Comparison of ENCODE assay signal across 20 cellular contexts in the genomic region with DNA sequence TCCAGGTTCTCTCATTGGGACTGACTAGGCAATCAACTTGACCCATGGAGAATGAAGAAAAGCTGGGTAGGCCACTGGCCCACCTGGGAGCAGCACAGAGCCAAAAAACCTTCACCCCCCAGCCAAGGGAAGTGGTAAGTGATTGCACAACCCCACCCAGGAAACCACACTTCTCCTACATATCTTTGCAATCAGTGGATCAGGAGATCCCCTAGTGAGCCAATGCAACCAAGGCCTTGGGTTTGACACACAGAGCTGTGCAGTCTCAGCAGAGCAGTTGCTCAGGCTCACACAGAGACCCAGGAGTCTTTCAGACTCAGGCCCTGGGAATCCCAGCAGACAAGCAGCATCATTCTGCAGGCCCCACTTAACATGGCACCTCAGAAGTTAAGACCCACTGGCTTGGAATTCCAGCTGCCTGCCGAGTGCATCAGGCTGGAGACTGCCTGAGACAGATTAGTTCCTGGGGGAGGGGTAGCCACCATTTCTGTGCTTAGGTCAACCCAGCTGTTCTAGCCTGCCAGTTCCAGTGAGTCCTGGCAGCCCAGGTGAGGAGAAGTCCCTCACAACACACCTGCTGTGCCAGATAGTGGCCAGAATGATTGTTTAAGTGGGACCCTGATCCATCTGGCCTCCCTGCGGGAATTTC.
A peak's percentile ranks its signal among the peaks of the same experiment; 100 is the strongest.
DNase-seq lines count a peak whose midpoint lies in the region; ATAC-seq lines count a peak whose summit lies in the region.
"Had no signal": no experiment of that assay in that cellular context is flagged by ENCODE, and none has a peak within 500 bp of the region (broad histone marks: within the 10 kb centered on the region; RNA-seq: fewer than 3 reads in every experiment).

No MANE protein-coding gene starts in this region.

- H3K27me3 ChIP-seq in neuronal stem cell (ENCODE audit: control insufficient read depth in 3 of 3, insufficient read depth in 3 of 3, low read depth in 1 of 3, low read length in 3 of 3) (no peaks in the 10 kb centered on the region), right cardiac atrium (ENCODE audit: control insufficient read depth, insufficient read depth) (no peaks in the 10 kb centered on the region)
- H3K27me3 ChIP-seq: adrenal gland, MG63, sigmoid colon had no signal

- H3K27ac ChIP-seq in neuronal stem cell (replicated peaks; ENCODE audit: low read length) (no peak overlapping the region), right cardiac atrium (ENCODE audit: low read length) (no peak overlapping the region)
- H3K27ac ChIP-seq: adrenal gland, sigmoid colon had no signal

- H3K36me3 ChIP-seq in neuronal stem cell (replicated peaks in 1 of 2; ENCODE audit: control insufficient read depth in 2 of 2, insufficient read depth in 2 of 2, low read length in 2 of 2) = no peaks in the 10 kb centered on the region
- H3K36me3 ChIP-seq: adrenal gland, HAP-1 had no signal

- no peak for DNase-seq in activated naive CD8-positive, alpha-beta T cell treated with anti-CD3 and anti-CD28 coated beads, Interleukin-2, amount 10 ng/mL, durations not matched to agents 7 days and 5 days
- DNase-seq in activated naive CD8-positive, alpha-beta T cell treated with anti-CD3 and anti-CD28 coated beads for 36 hours = no peak
- DNase-seq in HT1080 (ENCODE audit: low read depth) = peak; percentile 35
- DNase-seq in activated CD4-positive, alpha-beta memory T cell treated with anti-CD3 and anti-CD28 coated beads, Interleukin-2, amount 10 ng/mL, durations not matched to agents 7 days and 5 days = peak; percentile 48
- DNase-seq in kidney tubule cell (ENCODE audit: low spot score) = peak; percentile 25
- no peak for DNase-seq in neuronal stem cell (ENCODE audit: low spot score)
- no peak for DNase-seq in right cardiac atrium
- no peak for DNase-seq in SHP77 treated with DMSO at 0.1 percent for 48 hours (lab: John Stamatoyannopoulos, UW)
- DNase-seq: activated B cell treated with CpG ODN at 0.5 μM for 24 hours; activated T-cell treated with anti-CD3 and anti-CD28 coated beads for 4 hours; adrenal gland; COR-L47; left cardiac atrium; MG63; nucleus accumbens; sigmoid colon; stimulated activated CD4-positive, alpha-beta T cell treated with anti-CD3 and anti-CD28 coated beads, Interleukin-1b, Interleukin-23, amount 100 ng/mL, for 48 hours; substantia nigra had no signal

- H3K4me1 ChIP-seq in neuronal stem cell (ENCODE audit: control insufficient read depth in 2 of 2, insufficient read depth in 1 of 2, low read depth in 1 of 2, low read length in 2 of 2) (no peaks in the 10 kb centered on the region), right cardiac atrium (ENCODE audit: control insufficient read depth, insufficient read depth, low read length) (no peaks in the 10 kb centered on the region)
- H3K4me1 ChIP-seq: adrenal gland, HAP-1, sigmoid colon had no signal

- H3K4me3 Mint-ChIP-seq in activated naive CD8-positive, alpha-beta T cell treated with anti-CD3 and anti-CD28 coated beads, Interleukin-2, amount 10 ng/mL, durations not matched to agents 7 days and 5 days = no peak overlapping the region
- no peak overlapping the region for H3K4me3 Mint-ChIP-seq in activated naive CD8-positive, alpha-beta T cell treated with anti-CD3 and anti-CD28 coated beads for 36 hours
- H3K4me3 Mint-ChIP-seq in activated CD4-positive, alpha-beta memory T cell treated with anti-CD3 and anti-CD28 coated beads, Interleukin-2, amount 10 ng/mL, durations not matched to agents 7 days and 5 days = no peak overlapping the region
- H3K4me3 Mint-ChIP-seq: activated B cell treated with CpG ODN at 0.5 μM for 24 hours; T-helper 1 cell treated with Interleukin-12 subunit alpha and Interleukin-12 subunit beta and Interleukin-4 antibody, amounts not matched to agents 30 μg/mL and 1 μg/mL, for 36 hours had no signal

- H4K8ac ChIP-seq in neuronal stem cell (ENCODE audit: low read depth, low read length) = no peak overlapping the region

- CTCF ChIA-PET in activated CD4-positive, alpha-beta memory T cell treated with anti-CD3 and anti-CD28 coated beads, Interleukin-2, amount 10 ng/mL, durations not matched to agents 7 days and 5 days (lab: Charles Lee) = interaction anchor here (0.9 kb wide), 1 partner anchor 132 kb away, joined by 4 read pairs; no protein-coding TSS in a partner anchor

- H3K9ac ChIP-seq in neuronal stem cell (ENCODE audit: low read depth, low read length, poor library complexity) = no peak overlapping the region

- H2BK12ac ChIP-seq in neuronal stem cell (ENCODE audit: low read length) = no peak overlapping the region

- H3K4me3 ChIP-seq in neuronal stem cell (ENCODE audit: low read length in 2 of 2) (no peak overlapping the region), right cardiac atrium (ENCODE audit: low read length) (no peak overlapping the region)
- H3K4me3 ChIP-seq: adrenal gland, HAP-1, MG63, sigmoid colon had no signal

- no peak overlapping the region for H4K91ac ChIP-seq in neuronal stem cell (ENCODE audit: low read depth, low read length, poor library complexity)

- peaks cover 3% of the 10 kb centered on the region for H3K4me1 Mint-ChIP-seq in activated naive CD8-positive, alpha-beta T cell treated with anti-CD3 and anti-CD28 coated beads, Interleukin-2, amount 10 ng/mL, durations not matched to agents 7 days and 5 days
- no peaks in the 10 kb centered on the region for H3K4me1 Mint-ChIP-seq in activated naive CD8-positive, alpha-beta T cell treated with anti-CD3 and anti-CD28 coated beads for 36 hours
- peaks cover 21% of the 10 kb centered on the region for H3K4me1 Mint-ChIP-seq in activated CD4-positive, alpha-beta memory T cell treated with anti-CD3 and anti-CD28 coated beads, Interleukin-2, amount 10 ng/mL, durations not matched to agents 7 days and 5 days
- H3K4me1 Mint-ChIP-seq: activated B cell treated with CpG ODN at 0.5 μM for 24 hours had no signal

- no peak overlapping the region for H2BK5ac ChIP-seq in neuronal stem cell (ENCODE audit: low read length)

- H2BK120ac ChIP-seq in neuronal stem cell (ENCODE audit: low read depth, low read length) = no peak overlapping the region

- H3K18ac ChIP-seq in neuronal stem cell (ENCODE audit: low read length) = no peak overlapping the region

- peak overlapping the region; percentile 65 for H3K27ac Mint-ChIP-seq in activated naive CD8-positive, alpha-beta T cell treated with anti-CD3 and anti-CD28 coated beads, Interleukin-2, amount 10 ng/mL, durations not matched to agents 7 days and 5 days
- no peak overlapping the region for H3K27ac Mint-ChIP-seq in activated naive CD8-positive, alpha-beta T cell treated with anti-CD3 and anti-CD28 coated beads for 36 hours
- H3K27ac Mint-ChIP-seq in activated CD4-positive, alpha-beta memory T cell treated with anti-CD3 and anti-CD28 coated beads, Interleukin-2, amount 10 ng/mL, durations not matched to agents 7 days and 5 days = peak overlapping the region; percentile 13
- H3K27ac Mint-ChIP-seq: activated B cell treated with CpG ODN at 0.5 μM for 24 hours; T-helper 1 cell treated with Interleukin-12 subunit alpha and Interleukin-12 subunit beta and Interleukin-4 antibody, amounts not matched to agents 30 μg/mL and 1 μg/mL, for 36 hours had no signal

- no peak overlapping the region for H3K4ac ChIP-seq in neuronal stem cell (ENCODE audit: low read length)

- H3K9me3 Mint-ChIP-seq in activated naive CD8-positive, alpha-beta T cell treated with anti-CD3 and anti-CD28 coated beads, Interleukin-2, amount 10 ng/mL, durations not matched to agents 7 days and 5 days = peaks cover 32% of the 10 kb centered on the region
- H3K9me3 Mint-ChIP-seq in activated naive CD8-positive, alpha-beta T cell treated with anti-CD3 and anti-CD28 coated beads for 36 hours = peaks cover 25% of the 10 kb centered on the region
- H3K9me3 Mint-ChIP-seq in activated CD4-positive, alpha-beta memory T cell treated with anti-CD3 and anti-CD28 coated beads, Interleukin-2, amount 10 ng/mL, durations not matched to agents 7 days and 5 days = peaks cover 21% of the 10 kb centered on the region

- no peak overlapping the region for H3K14ac ChIP-seq in neuronal stem cell (ENCODE audit: low read length)

- H3K27me3 Mint-ChIP-seq in activated naive CD8-positive, alpha-beta T cell treated with anti-CD3 and anti-CD28 coated beads, Interleukin-2, amount 10 ng/mL, durations not matched to agents 7 days and 5 days = peaks cover 12% of the 10 kb centered on the region
- H3K27me3 Mint-ChIP-seq in activated naive CD8-positive, alpha-beta T cell treated with anti-CD3 and anti-CD28 coated beads for 36 hours = no peaks in the 10 kb centered on the region
- H3K27me3 Mint-ChIP-seq in activated CD4-positive, alpha-beta memory T cell treated with anti-CD3 and anti-CD28 coated beads, Interleukin-2, amount 10 ng/mL, durations not matched to agents 7 days and 5 days = peaks cover 21% of the 10 kb centered on the region
- H3K27me3 Mint-ChIP-seq: activated B cell treated with CpG ODN at 0.5 μM for 24 hours had no signal

- H2BK15ac ChIP-seq in neuronal stem cell (ENCODE audit: low read length) = no peak overlapping the region

- no peak overlapping the region for H2AK5ac ChIP-seq in neuronal stem cell (ENCODE audit: low read depth, low read length)

- H3K9me3 ChIP-seq in neuronal stem cell (replicated peaks in 1 of 2; ENCODE audit: control insufficient read depth in 2 of 2, insufficient read depth in 1 of 2, low read depth in 1 of 2, low read length in 2 of 2) (peaks cover 0 to 10% of the 10 kb centered on the region in 2 donors), right cardiac atrium (ENCODE audit: control insufficient read depth, low read length) (peaks cover 5% of the 10 kb centered on the region)

- peak; percentile 91 for ATAC-seq in activated naive CD8-positive, alpha-beta T cell treated with anti-CD3 and anti-CD28 coated beads, Interleukin-2, amount 10 ng/mL, durations not matched to agents 7 days and 5 days (ENCODE audit: low read depth)
- ATAC-seq in right cardiac atrium = no peak
- ATAC-seq: left cardiac atrium had no signal

- H3K23ac ChIP-seq in neuronal stem cell (ENCODE audit: low read depth, low read length, poor library complexity) = no peak overlapping the region

- H2AFZ ChIP-seq in neuronal stem cell (ENCODE audit: low read length) = no peak overlapping the region

- H3K4me2 ChIP-seq in neuronal stem cell (ENCODE audit: insufficient read depth, low read length, poor library complexity, severe bottlenecking) = no peak overlapping the region

- H3K36me3 Mint-ChIP-seq in activated naive CD8-positive, alpha-beta T cell treated with anti-CD3 and anti-CD28 coated beads, Interleukin-2, amount 10 ng/mL, durations not matched to agents 7 days and 5 days = peaks cover 15% of the 10 kb centered on the region
- H3K36me3 Mint-ChIP-seq in activated naive CD8-positive, alpha-beta T cell treated with anti-CD3 and anti-CD28 coated beads for 36 hours = peaks cover 2% of the 10 kb centered on the region
- H3K36me3 Mint-ChIP-seq in activated CD4-positive, alpha-beta memory T cell treated with anti-CD3 and anti-CD28 coated beads, Interleukin-2, amount 10 ng/mL, durations not matched to agents 7 days and 5 days (ENCODE audit: low read depth) = peaks cover 12% of the 10 kb centered on the region

- WGBS in neuronal stem cell (ENCODE audit: extremely low coverage in 2 of 2, insufficient read length in 2 of 2, insufficient replicate concordance in 1 of 2), 2 donors = no CpG with 5 or more reads among the region's 2 CpGs
- WGBS in right cardiac atrium = 93% methylated on average over 2 of the region's 2 CpGs

- POLR2A ChIA-PET in activated naive CD8-positive, alpha-beta T cell treated with anti-CD3 and anti-CD28 coated beads, Interleukin-2, amount 10 ng/mL, durations not matched to agents 7 days and 5 days (lab: Charles Lee) = no interaction called here
- POLR2A ChIA-PET in activated CD4-positive, alpha-beta memory T cell treated with anti-CD3 and anti-CD28 coated beads, Interleukin-2, amount 10 ng/mL, durations not matched to agents 7 days and 5 days (lab: Charles Lee) = no interaction called here

- H3K79me1 ChIP-seq in neuronal stem cell (ENCODE audit: low read depth, low read length) = no peaks in the 10 kb centered on the region

- intact Hi-C loops in right cardiac atrium (cut with DNase I) = no loop called here

Comparison
In these comparisons a context has a peak if more than half of its experiments do, and no peak if none do; other contexts are left out.
1. DNase-seq: peak in HT1080 (single experiment), activated CD4-positive, alpha-beta memory T cell treated with anti-CD3 and anti-CD28 coated beads, Interleukin-2, amount 10 ng/mL, durations not matched to agents 7 days and 5 days (single experiment) and kidney tubule cell (single experiment); none in activated naive CD8-positive, alpha-beta T cell treated with anti-CD3 and anti-CD28 coated beads, Interleukin-2, amount 10 ng/mL, durations not matched to agents 7 days and 5 days (single experiment), activated naive CD8-positive, alpha-beta T cell treated with anti-CD3 and anti-CD28 coated beads for 36 hours (single experiment), neuronal stem cell (single experiment), right cardiac atrium (0 of 3) and SHP77 treated with DMSO at 0.1 percent for 48 hours (single experiment).